ENCODE assay signal across 22 cellular contexts in the genomic region with DNA sequence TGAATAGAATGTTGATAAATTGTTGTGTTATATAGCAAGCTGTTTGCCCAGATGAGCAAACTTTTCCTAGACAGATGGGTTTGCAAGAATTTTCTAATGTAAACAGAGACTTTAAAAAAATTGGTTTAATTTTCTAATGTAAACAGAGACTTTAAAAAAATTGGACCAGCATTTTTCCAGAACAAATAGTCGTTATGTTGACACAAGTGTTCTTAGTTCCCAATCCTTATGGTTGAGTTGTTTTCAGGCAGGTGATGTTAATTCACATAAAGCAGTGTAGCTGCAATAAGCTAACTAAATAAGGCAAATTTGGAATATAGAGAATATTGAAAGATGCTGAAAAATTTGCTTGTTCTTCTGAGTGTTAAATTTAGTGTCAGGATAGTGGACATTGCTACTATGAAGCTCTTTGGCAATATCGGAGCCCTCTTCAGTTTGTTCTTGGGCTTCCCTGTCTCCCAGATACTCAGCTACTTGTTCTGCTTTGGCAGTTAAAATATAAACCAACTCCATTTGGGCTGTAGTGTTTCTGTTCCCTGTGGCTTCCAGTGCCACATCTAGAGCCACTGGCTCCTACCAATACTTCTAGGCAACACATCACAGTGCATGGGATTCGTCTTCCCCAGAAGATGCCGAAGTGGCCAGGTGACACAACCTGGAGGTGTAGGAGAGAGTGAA.
DNase-seq lines count a peak whose midpoint lies in the region; ATAC-seq, FAIRE-seq and TF ChIP-seq lines count a peak whose summit lies in the region.
"Had no signal": no experiment of that assay in that cellular context is flagged by ENCODE, and none has a peak within 500 bp of the region (broad histone marks: within the 10 kb centered on the region; RNA-seq: fewer than 3 reads in every experiment).

No MANE protein-coding gene starts in this region.

- no peak for TF ChIP-seq CTCF in body of pancreas (IDR thresholded peaks at IDR 0.05)

- H3K27ac ChIP-seq in body of pancreas: peak overlapping the region in 3 of 4 donors; percentile 30 to 65 (median 31)
- H3K27ac ChIP-seq: BLaER1, HL-60, RWPE1, SK-N-MC had no signal

- peak; percentile 87 for FAIRE-seq in islet of Langerhans (lab: Jason Lieb, UNC)
- FAIRE-seq: GM12878 had no signal

- TF ChIP-seq POLR2A in body of pancreas (IDR thresholded peaks at IDR 0.05): no peak

- peak; percentile 65 for ATAC-seq in body of pancreas
- ATAC-seq: GM12878 had no signal

- 40 to 44% methylated on average over 4 of the region's 4 CpGs for WGBS in body of pancreas, 2 donors

- H3K4me3 ChIP-seq in body of pancreas: no peak overlapping the region
- H3K4me3 ChIP-seq: BLaER1, GM12878, SK-N-MC had no signal

- H3K36me3 ChIP-seq in body of pancreas (replicated peaks in 1 of 2; ENCODE audit: insufficient read depth in 1 of 2, low read depth in 2 of 2): no peaks in the 10 kb centered on the region
- H3K36me3 ChIP-seq: BLaER1 had no signal

- DNase-seq in DMS53 (lab: John Stamatoyannopoulos, UW): peak; percentile 61
- DNase-seq in NCI-H69 (lab: John Stamatoyannopoulos, UW): peak; percentile 27
- DNase-seq in body of pancreas: no peak
- DNase-seq in kidney glomerular epithelial cell (lab: John Stamatoyannopoulos, UW): no peak
- DNase-seq in D341Med (ENCODE audit: low spot score): no peak
- no peak for DNase-seq in HuH-7.5 (ENCODE audit: low spot score)
- DNase-seq: CD4-positive, alpha-beta T cell; COR-L47; DMS153; H7; MV-4-11; NCI-H1105 treated with DMSO at 0.1 percent for 48 hours; NCI-H2029 treated with DMSO at 0.1 percent for 48 hours; NCI-H2171 treated with DMSO at 0.1 percent for 48 hours; NCI-H526 treated with DMSO at 0.1 percent for 48 hours; SHP77 treated with DMSO at 0.1 percent for 48 hours had no signal

- intact Hi-C loops in body of pancreas (cut with DNase I): no loop called here

- no peaks in the 10 kb centered on the region for H3K9me3 ChIP-seq in body of pancreas

- no peaks in the 10 kb centered on the region for H3K27me3 ChIP-seq in body of pancreas
- H3K27me3 ChIP-seq: BLaER1 had no signal

- peaks cover 20% of the 10 kb centered on the region for H3K4me1 ChIP-seq in body of pancreas

Comparison
In these comparisons a context has a peak if more than half of its experiments do, and no peak if none do; other contexts are left out.
1. DNase-seq: peak in DMS53 (single experiment) and NCI-H69 (single experiment); none in body of pancreas (0 of 4), kidney glomerular epithelial cell (single experiment), D341Med (single experiment) and HuH-7.5 (single experiment).